ENCODE assay signal across 1 cellular context in the genomic region with DNA sequence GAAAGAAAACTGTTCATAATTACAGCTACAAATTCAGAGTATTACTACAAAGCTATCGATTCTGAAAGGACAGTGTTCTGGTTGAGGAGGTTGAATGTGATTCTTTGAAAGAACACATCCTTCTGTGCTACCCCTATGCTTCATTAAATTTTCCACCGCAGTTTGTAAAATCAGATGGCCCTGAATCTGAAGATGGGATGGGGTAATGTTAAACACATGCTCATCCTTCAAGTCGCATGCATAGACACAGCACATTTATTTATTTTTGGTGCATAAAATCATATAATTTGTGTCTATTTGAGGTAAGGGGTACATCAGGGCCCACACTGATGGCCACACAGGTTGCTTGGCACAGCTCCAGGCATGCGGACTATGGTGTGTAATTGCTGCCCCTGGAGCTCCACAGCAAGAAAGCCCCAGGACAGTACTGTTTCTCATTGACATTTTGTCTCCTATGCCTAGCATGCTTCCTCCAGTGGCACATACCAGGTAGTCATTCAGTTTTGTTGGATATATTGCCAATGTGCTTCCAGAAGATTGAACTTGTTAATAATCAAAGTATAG.
TF ChIP-seq lines count a peak whose summit lies in the region.

No MANE protein-coding gene starts in this region.

TF ChIP-seq in GM23338, 12 proteins besides CTCF, POLR2A, EP300 and RAD21 (continued from another document):
- TF ChIP-seq EZH2phosphoT487 (IDR thresholded peaks at IDR 0.05; ENCODE audit: unreplicated experiment) (no peak), CREB1 (CRISPR knock-in tag; IDR thresholded peaks at IDR 0.05; ENCODE audit: low read depth) (no peak), STAT1 (IDR thresholded peaks at IDR 0.05; ENCODE audit: unreplicated experiment) (no peak), NANOG (IDR thresholded peaks at IDR 0.05; ENCODE audit: borderline replicate concordance) (no peak), ZNF331 (CRISPR knock-in tag; IDR thresholded peaks at IDR 0.05; ENCODE audit: low read depth) (no peak)
